In genomic region chr6:30614843-30615218, GRCh38 we compare ENCODE assay signal across 8 cellular contexts. TPM values are rescaled to one million over a fixed set of nuclear protein-coding genes. Genes with fewer than 3 reads are reported as not detected.
DNase-seq lines count a peak whose midpoint lies in the region; ATAC-seq and TF ChIP-seq lines count a peak whose summit lies in the region.

No MANE protein-coding gene starts in this region.

- H3K27me3 Mint-ChIP-seq in activated CD4-positive, alpha-beta T cell treated with anti-CD3 and anti-CD28 coated beads for 36 hours, result no peaks in the 10 kb centered on the region

- ATAC-seq in GM18867 (IDR thresholded peaks at IDR 0.05; ENCODE audit: unreplicated experiment) (peak; percentile 39), HG03457 (IDR thresholded peaks at IDR 0.05; ENCODE audit: unreplicated experiment) (peak; percentile 34)
- ATAC-seq in activated CD4-positive, alpha-beta T cell treated with anti-CD3 and anti-CD28 coated beads for 36 hours, result peak; percentile 66

- peak overlapping the region; percentile 98 for H3K27ac Mint-ChIP-seq in activated CD4-positive, alpha-beta T cell treated with anti-CD3 and anti-CD28 coated beads for 36 hours

- no peak for TF ChIP-seq CTCF in kidney epithelial cell (IDR thresholded peaks at IDR 0.05; ENCODE audit: insufficient read depth, low read length, poor library complexity, severe bottlenecking)

- POLR2A ChIA-PET in activated CD4-positive, alpha-beta T cell treated with anti-CD3 and anti-CD28 coated beads for 36 hours (lab: Charles Lee), result interaction anchor here (0.6 to 2.1 kb wide), 19 partner anchors 11 to 1050 kb away, joined by 3 to 28 read pairs (median 4); partner anchors contain the start of genes ABCF1, C6orf136, DDX39B and GNL1

- peaks cover 83% of the 10 kb centered on the region for H3K36me3 Mint-ChIP-seq in activated CD4-positive, alpha-beta T cell treated with anti-CD3 and anti-CD28 coated beads for 36 hours (ENCODE audit: low read depth)

- CTCF ChIA-PET in activated CD4-positive, alpha-beta T cell treated with anti-CD3 and anti-CD28 coated beads for 36 hours (lab: Charles Lee), result interaction anchor here (0.6 to 3.8 kb wide), 17 partner anchors 17 to 899 kb away, joined by 3 to 39 read pairs (median 4); partner anchors contain the start of gene MDC1

- H3K27ac ChIP-seq in cingulate gyrus (ENCODE audit: low read depth, low read length), result peak overlapping the region; percentile 100

- peak overlapping the region; percentile 97 for H3K4me3 Mint-ChIP-seq in activated CD4-positive, alpha-beta T cell treated with anti-CD3 and anti-CD28 coated beads for 36 hours

- H3K4me3 ChIP-seq in kidney epithelial cell (ENCODE audit: low read depth, low read length), result peak overlapping the region; percentile 93

- H3K4me1 Mint-ChIP-seq in activated CD4-positive, alpha-beta T cell treated with anti-CD3 and anti-CD28 coated beads for 36 hours, result peaks cover 51% of the 10 kb centered on the region

- peaks cover 2% of the 10 kb centered on the region for H3K36me3 ChIP-seq in kidney epithelial cell (ENCODE audit: control insufficient read depth, insufficient read depth, low read length)

- no peaks in the 10 kb centered on the region for H3K27me3 ChIP-seq in kidney epithelial cell (ENCODE audit: control insufficient read depth, insufficient read depth, low read length)

- intact Hi-C loops in activated CD4-positive, alpha-beta T cell treated with anti-CD3 and anti-CD28 coated beads for 36 hours (cut with DNase I, micrococcal nuclease), result loop anchor here (2.0 to 10.0 kb wide), 8 partner anchors 58 to 1050 kb away; partner anchors contain the start of genes ATP6V1G2 (in 1 of the 2), C6orf47 (in 1 of the 2), CSNK2B (in 1 of the 2) and DDX39B (in 1 of the 2)

- DNase-seq in A172 (ENCODE audit: low spot score), result peak; percentile 97
- peak; percentile 94 to 97 for DNase-seq in NCI-H524 (lab: John Stamatoyannopoulos, UW)
- DNase-seq in activated CD4-positive, alpha-beta T cell treated with anti-CD3 and anti-CD28 coated beads for 36 hours, result peak; percentile 89
- peak; percentile 92 for DNase-seq in kidney epithelial cell (ENCODE audit: low read depth)
- DNase-seq in stimulated activated CD4-positive, alpha-beta T cell treated with anti-CD3 and anti-CD28 coated beads, Interleukin-15, amount 100 ng/mL, for 48 hours (ENCODE audit: low read depth in 2 of 2), result peak; percentile 76 to 78

- H3K9me3 Mint-ChIP-seq in activated CD4-positive, alpha-beta T cell treated with anti-CD3 and anti-CD28 coated beads for 36 hours (ENCODE audit: low read depth), result no peaks in the 10 kb centered on the region

RNA-seq across cellular contexts. Expression of gene PPP1R10, which starts 2.2 kb away (rescaled TPM):
- total RNA-seq in A172 (2014; rRNA removed; shearing (Covaris generic)), result 22.6 and 28.2 TPM in 2 replicates
- total RNA-seq in activated CD4-positive, alpha-beta T cell treated with anti-CD3 and anti-CD28 coated beads for 36 hours, result 10 to 100 TPM; 75.6 to 100.0 TPM
- 38.6 and 40.2 TPM in 2 replicates for total RNA-seq in kidney epithelial cell

RNA-seq across cellular contexts. Expression of gene MRPS18B, which starts 2.8 kb away (rescaled TPM):
- 76.8 and 82.8 TPM in 2 replicates for total RNA-seq in A172 (2014; rRNA removed; shearing (Covaris generic))
- total RNA-seq in activated CD4-positive, alpha-beta T cell treated with anti-CD3 and anti-CD28 coated beads for 36 hours, result 100 to 1,000 TPM; 111 to 114 TPM
- total RNA-seq in kidney epithelial cell, result 56.4 and 78.9 TPM in 2 replicates

RNA-seq across cellular contexts. Expression of gene ATAT1, which starts 11.8 kb away (rescaled TPM):
- 2.4 and 5.9 TPM in 2 replicates for total RNA-seq in A172 (2014; rRNA removed; shearing (Covaris generic))
- 1 to 10 TPM; 7.1 to 9.2 TPM for total RNA-seq in activated CD4-positive, alpha-beta T cell treated with anti-CD3 and anti-CD28 coated beads for 36 hours
- 6.6 and 8.5 TPM in 2 replicates for total RNA-seq in kidney epithelial cell

RNA-seq across cellular contexts. Expression of gene C6orf136, which starts 32.1 kb away (rescaled TPM):
- 4.8 and 6.1 TPM in 2 replicates for total RNA-seq in A172 (2014; rRNA removed; shearing (Covaris generic))
- total RNA-seq in activated CD4-positive, alpha-beta T cell treated with anti-CD3 and anti-CD28 coated beads for 36 hours, result 10 to 100 TPM; 26.5 to 30.8 TPM
- total RNA-seq in kidney epithelial cell, result 7.6 and 12.7 TPM in 2 replicates

RNA-seq across cellular contexts. Expression of gene ABCF1, which starts 43.6 kb away (rescaled TPM):
- 45.6 and 45.7 TPM in 2 replicates for total RNA-seq in A172 (2014; rRNA removed; shearing (Covaris generic))
- 100 to 1,000 TPM in 1 of 2 experiments, 10 to 100 TPM in 1; 100.0 to 105 TPM for total RNA-seq in activated CD4-positive, alpha-beta T cell treated with anti-CD3 and anti-CD28 coated beads for 36 hours
- total RNA-seq in kidney epithelial cell, result 46.3 and 57.7 TPM in 2 replicates

Comparison
In these comparisons a context has a peak if more than half of its experiments do, and no peak if none do; other contexts are left out.
1. Peak in every context shown above with its lines: DNase-seq, ATAC-seq, H3K4me3 ChIP-seq and H3K27ac ChIP-seq.